Comparison of ENCODE assay signal across 8 cellular contexts in genomic region chr19:8321067-8321759, GRCh38. TPM values are rescaled to one million over a fixed set of nuclear protein-coding genes. Genes with fewer than 3 reads are reported as not detected.
A peak's percentile ranks its signal among the peaks of the same experiment; 100 is the strongest.
DNase-seq lines count a peak whose midpoint lies in the region; ATAC-seq and FAIRE-seq lines count a peak whose summit lies in the region.

Gene NDUFA7, minus strand, starts transcription at chr19:8321375. Its CDS starts 17 bp downstream, at chr19:8321358.
Gene RPS28, plus strand, starts transcription at chr19:8321496. Its CDS starts 35 bp downstream, at chr19:8321531.

- H3K27ac Mint-ChIP-seq in activated naive CD4-positive, alpha-beta T cell treated with anti-CD3 and anti-CD28 coated beads, Interleukin-2, amount 10 ng/mL, durations not matched to agents 7 days and 5 days, result peak within 1 kb of the TSS; percentile 95

- no peaks in the 10 kb centered on the region for H3K9me3 ChIP-seq in SK-N-MC (ENCODE audit: low read depth, low read length)

- no peaks in the 10 kb centered on the region for H3K9me3 Mint-ChIP-seq in activated naive CD4-positive, alpha-beta T cell treated with anti-CD3 and anti-CD28 coated beads, Interleukin-2, amount 10 ng/mL, durations not matched to agents 7 days and 5 days

- peak; percentile 86 for ATAC-seq in HG02571 (IDR thresholded peaks at IDR 0.05; ENCODE audit: unreplicated experiment)

- H3K4me1 Mint-ChIP-seq in activated naive CD4-positive, alpha-beta T cell treated with anti-CD3 and anti-CD28 coated beads, Interleukin-2, amount 10 ng/mL, durations not matched to agents 7 days and 5 days, result peaks cover 41% of the 10 kb centered on the region

- CTCF ChIA-PET in activated naive CD4-positive, alpha-beta T cell treated with anti-CD3 and anti-CD28 coated beads, Interleukin-2, amount 10 ng/mL, durations not matched to agents 7 days and 5 days (lab: Charles Lee), result interaction anchor here (0.9 kb wide), 1 partner anchor 52 kb away, joined by 3 read pairs; no protein-coding TSS in a partner anchor

- peak within 1 kb of the TSS; percentile 100 for H3K4me3 Mint-ChIP-seq in activated naive CD4-positive, alpha-beta T cell treated with anti-CD3 and anti-CD28 coated beads, Interleukin-2, amount 10 ng/mL, durations not matched to agents 7 days and 5 days

- H3K27me3 Mint-ChIP-seq in activated naive CD4-positive, alpha-beta T cell treated with anti-CD3 and anti-CD28 coated beads, Interleukin-2, amount 10 ng/mL, durations not matched to agents 7 days and 5 days, result no peaks in the 10 kb centered on the region

- peaks cover 31% of the 10 kb centered on the region for H3K36me3 ChIP-seq in SK-N-MC (ENCODE audit: insufficient read depth, low read length)

- H3K4me3 ChIP-seq in GM08714 (ENCODE audit: low read length) (peak within 1 kb of the TSS; percentile 94), SK-N-MC (peak within 1 kb of the TSS; percentile 97)

- H3K36me3 Mint-ChIP-seq in activated naive CD4-positive, alpha-beta T cell treated with anti-CD3 and anti-CD28 coated beads, Interleukin-2, amount 10 ng/mL, durations not matched to agents 7 days and 5 days, result peaks cover 28% of the 10 kb centered on the region

- H3K27ac ChIP-seq in SK-N-MC (peak within 1 kb of the TSS; percentile 87), substantia nigra (ENCODE audit: low read depth, low read length, poor library complexity, severe bottlenecking) (peak within 1 kb of the TSS; percentile 83)

- peak within 1 kb of the TSS; percentile 99 for H3K9ac ChIP-seq in SK-N-MC (ENCODE audit: insufficient read length)

- DNase-seq in NCI-H1048 (lab: John Stamatoyannopoulos, UW) (peak; percentile 90), SK-N-MC (ENCODE audit: low read depth, low spot score) (peak; percentile 86), frontal cortex (ENCODE audit: low spot score in 2 of 2) (peak; percentile 94 to 98), non-pigmented ciliary epithelial cell (ENCODE audit: low read depth) (peak; percentile 76), substantia nigra (lab: John Stamatoyannopoulos, UW) (peak; percentile 71 to 98 (median 93))
- peak; percentile 98 for DNase-seq in activated naive CD4-positive, alpha-beta T cell treated with anti-CD3 and anti-CD28 coated beads, Interleukin-2, amount 10 ng/mL, durations not matched to agents 7 days and 5 days

- FAIRE-seq in frontal cortex (lab: Jason Lieb, UNC), result no peak

RNA-seq across cellular contexts. Expression of gene NDUFA7, which starts in this region (rescaled TPM):
- 7.3 TPM for total RNA-seq in frontal cortex

RNA-seq across cellular contexts. Expression of gene RPS28, which starts in this region (rescaled TPM):
- total RNA-seq in frontal cortex, result 157 TPM

Comparison
In these comparisons a context has a peak if more than half of its experiments do, and no peak if none do; other contexts are left out.
1. Peak in every context shown above with its lines: DNase-seq, ATAC-seq, H3K4me3 ChIP-seq and H3K27ac ChIP-seq.